In the genomic region with DNA sequence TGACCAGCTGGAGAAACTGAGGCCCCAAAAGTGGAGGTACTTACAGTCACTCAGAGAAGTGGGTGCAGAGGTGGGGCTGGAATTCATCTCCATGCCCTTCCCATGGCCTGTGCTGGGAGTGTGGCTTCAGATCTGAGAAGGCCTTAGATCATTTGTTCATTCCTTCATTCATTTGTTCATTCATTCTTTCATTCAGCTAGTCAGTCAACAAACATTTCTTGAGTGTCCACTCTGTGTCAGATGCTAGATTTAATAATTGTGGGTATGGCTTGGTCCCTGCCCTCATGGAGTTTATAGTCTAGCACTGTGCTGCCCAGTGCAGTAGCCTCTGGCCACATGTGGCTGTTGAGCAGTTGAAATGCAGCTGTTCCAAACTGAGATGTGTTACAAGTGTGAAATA, we compare ENCODE assay signal across 21 cellular contexts. TPM values are rescaled to one million over a fixed set of nuclear protein-coding genes. Genes with fewer than 3 reads are reported as not detected.
DNase-seq lines count a peak whose midpoint lies in the region; ATAC-seq and TF ChIP-seq lines count a peak whose summit lies in the region.
"Had no signal": no experiment of that assay in that cellular context is flagged by ENCODE, and none has a peak within 500 bp of the region (broad histone marks: within the 10 kb centered on the region; RNA-seq: fewer than 3 reads in every experiment).

No MANE protein-coding gene starts in this region.

- no peak for ATAC-seq in HG02588 (IDR thresholded peaks at IDR 0.05; ENCODE audit: unreplicated experiment)

- H3K79me2 ChIP-seq in OCI-LY7 (ENCODE audit: insufficient read depth, low read depth, low read length), result no peaks in the 10 kb centered on the region

- H3K9me3 ChIP-seq in BLaER1, result no peaks in the 10 kb centered on the region
- H3K9me3 ChIP-seq in OCI-LY7 (ENCODE audit: low read length), result no peaks in the 10 kb centered on the region
- H3K9me3 ChIP-seq: Peyer's patch had no signal

- no peaks in the 10 kb centered on the region for H4K20me1 ChIP-seq in BLaER1
- H4K20me1 ChIP-seq in OCI-LY7 (ENCODE audit: insufficient read depth, low read length), result no peaks in the 10 kb centered on the region

- no peaks in the 10 kb centered on the region for H3K27me3 ChIP-seq in BLaER1
- H3K27me3 ChIP-seq: Peyer's patch had no signal

- peaks cover 95% of the 10 kb centered on the region for H3K4me1 ChIP-seq in BLaER1
- H3K4me1 ChIP-seq in OCI-LY7 (ENCODE audit: insufficient read depth, low read length, poor library complexity, severe bottlenecking), result peaks cover 77% of the 10 kb centered on the region

- H3K4me1 Mint-ChIP-seq in chondrocyte (ENCODE audit: low read depth) (peaks cover 44% of the 10 kb centered on the region), nephron (peaks cover 56% of the 10 kb centered on the region)

- POLR2A ChIA-PET in OCI-LY7 (lab: Charles Lee), result interaction anchor here (1.5 to 5.0 kb wide), 3 partner anchors 11 to 103 kb away, joined by 5 to 53 read pairs (median 6); no protein-coding TSS in a partner anchor

- no peak overlapping the region for H3K4me3 Mint-ChIP-seq in chondrocyte (ENCODE audit: unreplicated experiment)
- H3K4me3 Mint-ChIP-seq in nephron, result no peak overlapping the region
- H3K4me3 Mint-ChIP-seq: CD14-positive monocyte; T-helper 1 cell treated with Interleukin-12 subunit alpha and Interleukin-12 subunit beta and Interleukin-4 antibody, amounts not matched to agents 30 μg/mL and 1 μg/mL, for 36 hours had no signal

- peak overlapping the region; percentile 63; the same call in 1 of the 2 replicates for H2AFZ ChIP-seq in OCI-LY7 (ENCODE audit: low read length)

- H3K4me2 ChIP-seq in BLaER1 (peak overlapping the region; percentile 87), OCI-LY7 (ENCODE audit: low read length) (peak overlapping the region; percentile 45)

- intact Hi-C loops in OCI-LY7 (cut with micrococcal nuclease; ENCODE audit: unreplicated experiment), result no loop called here
- intact Hi-C loops in posterior vena cava (cut with DNase I), result no loop called here

- H3K9me3 Mint-ChIP-seq in chondrocyte (ENCODE audit: low read depth) (no peaks in the 10 kb centered on the region), nephron (no peaks in the 10 kb centered on the region)
- H3K9me3 Mint-ChIP-seq: T-helper 1 cell treated with Interleukin-12 subunit alpha and Interleukin-12 subunit beta and Interleukin-4 antibody, amounts not matched to agents 30 μg/mL and 1 μg/mL, for 36 hours had no signal

- H3K9ac ChIP-seq in BLaER1, result peak overlapping the region; percentile 71; the same call in 1 of the 2 replicates

- DNase-seq in OCI-LY7 (ENCODE audit: low spot score), result no peak
- no peak for DNase-seq in chondrocyte (ENCODE audit: low spot score)
- DNase-seq in posterior vena cava (ENCODE audit: low spot score), result no peak
- no peak for DNase-seq in NOMO-1 treated with dmso at 0.1 percent for 144 hours (lab: John Stamatoyannopoulos, UW; ENCODE audit: unreplicated experiment)
- no peak for DNase-seq in NCI-H82 treated with DMSO at 0.1 percent for 48 hours (lab: John Stamatoyannopoulos, UW; ENCODE audit: unreplicated experiment)
- DNase-seq: 8988T, COR-L47, DMS79 treated with DMSO at 0.1 percent for 48 hours, Kasumi-1, NCI-H1436, NCI-H187 treated with DMSO at 0.1 percent for 48 hours, NCI-H2107, NCI-H69 had no signal

- TF ChIP-seq CTCF in OCI-LY7 (conservative IDR thresholded peaks at IDR 0.05; ENCODE audit: low read length) (no peak), chondrocyte (IDR thresholded peaks at IDR 0.05) (no peak), nephron (IDR thresholded peaks at IDR 0.05; ENCODE audit: unreplicated experiment in 3 of 3) (no peak)

- no peak overlapping the region for H3K4me3 ChIP-seq in BLaER1
- H3K4me3 ChIP-seq in OCI-LY7 (ENCODE audit: low read depth, low read length, poor library complexity, severe bottlenecking), result no peak overlapping the region
- H3K4me3 ChIP-seq: Peyer's patch had no signal

- H3K27me3 Mint-ChIP-seq in chondrocyte (ENCODE audit: low read depth) (no peaks in the 10 kb centered on the region), nephron (ENCODE audit: low read depth) (peaks cover 9% of the 10 kb centered on the region)

- no peaks in the 10 kb centered on the region for H3K36me3 ChIP-seq in BLaER1
- H3K36me3 ChIP-seq in OCI-LY7 (ENCODE audit: insufficient read depth, low read length), result no peaks in the 10 kb centered on the region
- H3K36me3 ChIP-seq: Peyer's patch had no signal

- peak overlapping the region; percentile 99 for H3K27ac ChIP-seq in BLaER1
- no peak overlapping the region for H3K27ac ChIP-seq in OCI-LY7 (ENCODE audit: low read depth, low read length, poor library complexity, severe bottlenecking)

- BruUV-seq in OCI-LY7 (replicated peaks; lab: Mats Ljungman, UMichigan), result no TSS peak

- H3K36me3 Mint-ChIP-seq in chondrocyte (ENCODE audit: low read depth), result no peaks in the 10 kb centered on the region
- no peaks in the 10 kb centered on the region for H3K36me3 Mint-ChIP-seq in nephron (ENCODE audit: low read depth)

- H3K27ac Mint-ChIP-seq in chondrocyte (ENCODE audit: unreplicated experiment) (peak overlapping the region; percentile 51), nephron (peak overlapping the region in 2 of 3 experiments; percentile 84 to 95)
- H3K27ac Mint-ChIP-seq: CD14-positive monocyte; T-helper 1 cell treated with Interleukin-12 subunit alpha and Interleukin-12 subunit beta and Interleukin-4 antibody, amounts not matched to agents 30 μg/mL and 1 μg/mL, for 36 hours had no signal

- no peaks in the 10 kb centered on the region for H3K9me2 ChIP-seq in OCI-LY7 (ENCODE audit: insufficient read depth, low read length)

- CTCF ChIA-PET in OCI-LY7 (lab: Charles Lee; ENCODE audit: unreplicated experiment), result no interaction called here

RNA-seq across cellular contexts. Expression of a gene that starts 19.0 kb away (rescaled TPM):
- total RNA-seq in OCI-LY7 (2014; rRNA removed; shearing (Covaris generic)), result 0.88 and 1.6 TPM in 2 replicates
- total RNA-seq in OCI-LY7 (2022) (2.6 and 3.4 TPM in 2 replicates), chondrocyte (0.07 TPM in 1 of 3 replicates, not detected in the others), posterior vena cava (under 1 TPM in 1 of 2 donors, not detected in 1; 0.05 TPM)
- total RNA-seq: MCF 10A, NCI-H460 had no signal
